In the genomic region with DNA sequence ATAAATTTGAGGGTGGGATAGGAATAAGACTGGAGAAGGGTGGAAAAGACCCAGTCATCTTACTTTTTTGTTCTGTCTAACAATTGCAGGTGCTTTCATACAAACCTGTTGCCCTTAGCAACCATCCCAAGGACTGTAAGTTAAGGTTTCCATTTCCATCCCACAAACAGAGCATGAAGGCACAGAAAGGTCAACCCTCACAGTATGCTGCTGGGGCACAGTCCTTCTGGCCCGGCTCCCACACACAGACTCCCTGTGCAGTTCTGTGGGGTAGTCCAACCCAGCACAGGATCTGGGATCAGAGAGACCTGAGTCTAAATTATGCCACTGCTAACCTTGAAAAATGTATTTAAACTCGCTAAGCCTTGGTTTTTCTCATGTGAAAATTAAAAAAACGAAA, we compare ENCODE assay signal across 16 cellular contexts. TPM values are rescaled to one million over a fixed set of nuclear protein-coding genes. Genes with fewer than 3 reads are reported as not detected.
DNase-seq lines count a peak whose midpoint lies in the region; ATAC-seq and TF ChIP-seq lines count a peak whose summit lies in the region.
"Had no signal": no experiment of that assay in that cellular context is flagged by ENCODE, and none has a peak within 500 bp of the region (broad histone marks: within the 10 kb centered on the region; RNA-seq: fewer than 3 reads in every experiment).

No MANE protein-coding gene starts in this region.

- H3K27ac Mint-ChIP-seq in activated T-cell treated with anti-CD3 and anti-CD28 coated beads, Interleukin-2, amount 50 U/mL, for 72 hours: peak overlapping the region; percentile 97
- H3K27ac Mint-ChIP-seq in immature natural killer cell: peak overlapping the region; percentile 93 to 97 (median 94)

- H3K27me3 ChIP-seq in SU-DHL-6 (ENCODE audit: low read length): no peaks in the 10 kb centered on the region
- no peaks in the 10 kb centered on the region for H3K27me3 ChIP-seq in thymus (ENCODE audit: control insufficient read depth, insufficient read depth)
- H3K27me3 ChIP-seq: MG63, uterus had no signal

- intact Hi-C loops in Right ventricle myocardium inferior (cut with DNase I): loop anchor here (5.0 kb wide), 3 partner anchors 43 to 158 kb away; no protein-coding TSS in a partner anchor

- peak overlapping the region; percentile 13 for H3K4me3 ChIP-seq in SU-DHL-6 (ENCODE audit: insufficient read depth, low read length, poor library complexity, severe bottlenecking)
- no peak overlapping the region for H3K4me3 ChIP-seq in thymus (ENCODE audit: low read length)
- H3K4me3 ChIP-seq: MG63, uterus had no signal

- peaks cover 85% of the 10 kb centered on the region for H3K4me1 ChIP-seq in thymus (ENCODE audit: control insufficient read depth, insufficient read depth, low read length)
- H3K4me1 ChIP-seq: uterus had no signal

- H4K20me1 ChIP-seq in SU-DHL-6 (ENCODE audit: low read depth, low read length): no peaks in the 10 kb centered on the region

- no peaks in the 10 kb centered on the region for H3K36me3 ChIP-seq in SU-DHL-6 (ENCODE audit: low read length)
- no peaks in the 10 kb centered on the region for H3K36me3 ChIP-seq in thymus (ENCODE audit: control insufficient read depth, insufficient read depth)
- H3K36me3 ChIP-seq: MG63, uterus had no signal

- no peaks in the 10 kb centered on the region for H3K9me2 ChIP-seq in SU-DHL-6 (replicated peaks; ENCODE audit: insufficient read depth, low read length)

- TF ChIP-seq CTCF in SU-DHL-6 (IDR thresholded peaks at IDR 0.05; ENCODE audit: insufficient read depth, low read length, poor library complexity, severe bottlenecking): no peak

- peak overlapping the region; percentile 73 for H3K4me2 ChIP-seq in SU-DHL-6 (ENCODE audit: low read depth, low read length, poor library complexity, severe bottlenecking)

- H3F3A ChIP-seq in SU-DHL-6 (ENCODE audit: insufficient read depth): peaks cover 60% of the 10 kb centered on the region

- H3K79me2 ChIP-seq in SU-DHL-6 (ENCODE audit: insufficient read depth, low read length): no peaks in the 10 kb centered on the region

- no peaks in the 10 kb centered on the region for H3K36me3 Mint-ChIP-seq in activated T-cell treated with anti-CD3 and anti-CD28 coated beads, Interleukin-2, amount 50 U/mL, for 72 hours (ENCODE audit: insufficient read depth in 2 of 2)
- H3K36me3 Mint-ChIP-seq in immature natural killer cell: peaks cover 0 to 3% (median 0%) of the 10 kb centered on the region in 3 donors

- peak overlapping the region; percentile 100 for H3K27ac ChIP-seq in SU-DHL-6 (ENCODE audit: low read depth, low read length)
- H3K27ac ChIP-seq in thymus (ENCODE audit: low read depth): peak overlapping the region; percentile 97
- H3K27ac ChIP-seq: HL-60, uterus had no signal

- WGBS in thymus: 80% methylated on average over 3 of the region's 3 CpGs

- no peak for DNase-seq in activated T-cell treated with anti-CD3 and anti-CD28 coated beads, Interleukin-2, amount 50 U/mL, for 72 hours
- no peak for DNase-seq in activated T-cell treated with anti-CD3 and anti-CD28 coated beads, Interleukin-2, amount 50 U/mL, for 48 hours
- DNase-seq in immature natural killer cell (no peak), CD1c-positive myeloid dendritic cell (ENCODE audit: extremely low spot score) (no peak), Right ventricle myocardium inferior (ENCODE audit: missing footprints) (no peak)
- DNase-seq: amygdala, cortex of kidney, mesenchymal stem cell, MG63, OCI-M1, SW 1271, uterus had no signal

- H3K9ac ChIP-seq in SU-DHL-6 (ENCODE audit: low read length): peak overlapping the region; percentile 61

- H3K4me3 Mint-ChIP-seq in activated T-cell treated with anti-CD3 and anti-CD28 coated beads, Interleukin-2, amount 50 U/mL, for 72 hours: peak overlapping the region; percentile 76 to 79
- peak overlapping the region; percentile 58 to 85 (median 73) for H3K4me3 Mint-ChIP-seq in immature natural killer cell

- H3K4me1 Mint-ChIP-seq in activated T-cell treated with anti-CD3 and anti-CD28 coated beads, Interleukin-2, amount 50 U/mL, for 72 hours (ENCODE audit: low read depth): peaks cover 98% of the 10 kb centered on the region
- peaks cover 86% of the 10 kb centered on the region in 2 donors for H3K4me1 Mint-ChIP-seq in immature natural killer cell

- no peak for ATAC-seq in activated T-cell treated with anti-CD3 and anti-CD28 coated beads, Interleukin-2, amount 50 U/mL, for 72 hours (replicated peaks in 1 of 2)
- ATAC-seq in Right ventricle myocardium inferior: no peak
- no peak for ATAC-seq in HG03280 (IDR thresholded peaks at IDR 0.05; ENCODE audit: unreplicated experiment)

- H3K9me3 ChIP-seq in SU-DHL-6 (ENCODE audit: insufficient read depth, low read length): no peaks in the 10 kb centered on the region
- H3K9me3 ChIP-seq in thymus (ENCODE audit: control insufficient read depth): no peaks in the 10 kb centered on the region
- H3K9me3 ChIP-seq: MG63, uterus had no signal

- no peaks in the 10 kb centered on the region for H3K27me3 Mint-ChIP-seq in activated T-cell treated with anti-CD3 and anti-CD28 coated beads, Interleukin-2, amount 50 U/mL, for 72 hours (ENCODE audit: low read depth)
- peaks cover 4 to 28% (median 10%) of the 10 kb centered on the region in 3 donors for H3K27me3 Mint-ChIP-seq in immature natural killer cell (ENCODE audit: low read depth in 3 of 3)

- no peaks in the 10 kb centered on the region for H3K9me3 Mint-ChIP-seq in activated T-cell treated with anti-CD3 and anti-CD28 coated beads, Interleukin-2, amount 50 U/mL, for 72 hours
- no peaks in the 10 kb centered on the region for H3K9me3 Mint-ChIP-seq in immature natural killer cell

- H2AFZ ChIP-seq in SU-DHL-6 (ENCODE audit: low read depth, low read length, severe bottlenecking): no peak overlapping the region

RNA-seq across cellular contexts. Expression of a gene that starts 38.4 kb away (rescaled TPM):
- 100 to 1,000 TPM; 713 to 736 TPM for total RNA-seq in activated T-cell treated with anti-CD3 and anti-CD28 coated beads, Interleukin-2, amount 50 U/mL, for 72 hours
- polyA plus RNA-seq in immature natural killer cell (100 to 1,000 TPM; 264 to 329 (median 284) TPM), thymus (223 TPM)
- 53.2 TPM for total RNA-seq in Right ventricle myocardium inferior

Comparison
In these comparisons a context has a peak if more than half of its experiments do, and no peak if none do; other contexts are left out.
1. RNA of a gene that starts 38.4 kb away (total RNA-seq): 713 to 736 TPM in activated T-cell treated with anti-CD3 and anti-CD28 coated beads, Interleukin-2, amount 50 U/mL, for 72 hours; 53.2 TPM in Right ventricle myocardium inferior (single experiment); every median in the first group is over 10 times any median in the second.